Comparison of ENCODE assay signal across 15 cellular contexts in the genomic region with DNA sequence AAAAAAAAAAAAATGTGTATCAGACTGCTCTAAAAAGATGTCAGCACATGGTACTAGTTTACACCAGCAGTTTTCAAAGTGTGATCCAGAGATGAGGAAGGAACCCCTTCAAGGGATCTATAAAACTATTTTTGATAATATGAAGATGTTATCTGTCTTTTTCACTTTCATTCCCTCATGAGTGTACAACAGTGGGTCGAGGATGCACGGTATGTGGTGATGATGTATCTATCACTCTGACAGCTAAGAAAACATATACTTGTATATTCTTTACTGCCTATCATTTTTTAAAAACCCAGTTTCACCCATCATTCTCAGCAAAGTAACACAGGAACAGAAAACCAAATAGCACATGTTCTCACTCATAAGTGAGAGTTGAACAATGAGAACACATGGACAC. TPM values are rescaled to one million over a fixed set of nuclear protein-coding genes. Genes with fewer than 3 reads are reported as not detected.
DNase-seq lines count a peak whose midpoint lies in the region; ATAC-seq, FAIRE-seq and TF ChIP-seq lines count a peak whose summit lies in the region.
"Had no signal": no experiment of that assay in that cellular context is flagged by ENCODE, and none has a peak within 500 bp of the region (broad histone marks: within the 10 kb centered on the region; RNA-seq: fewer than 3 reads in every experiment).

No MANE protein-coding gene starts in this region.

- H3K36me3 Mint-ChIP-seq in T-cell (peaks cover 30% of the 10 kb centered on the region), endodermal cell (ENCODE audit: low read depth) (peaks cover 27% of the 10 kb centered on the region)
- H3K36me3 Mint-ChIP-seq: CD14-positive monocyte had no signal

- ATAC-seq in HepG2 (no peak), right lobe of liver (no peak), T-cell (replicated peaks in 1 of 4) (peak in 1 of 4 experiments; percentile 19), GM21737 (IDR thresholded peaks at IDR 0.05; ENCODE audit: unreplicated experiment) (no peak)

- TF ChIP-seq EP300 in HepG2 (IDR thresholded peaks at IDR 0.05; ENCODE audit: low read depth in 2 of 2, low read length in 2 of 2) = no peak
- TF ChIP-seq EP300 in HepG2 (CRISPR knock-in tag; IDR thresholded peaks at IDR 0.05; ENCODE audit: borderline replicate concordance) = no peak

- H3K4me3 ChIP-seq in HepG2 (replicated peaks in 1 of 3; ENCODE audit: insufficient read depth in 1 of 3, low read depth in 2 of 3, low read length in 3 of 3) (no peak overlapping the region), right lobe of liver (no peak overlapping the region), endodermal cell (ENCODE audit: low read length) (no peak overlapping the region), coronary artery (no peak overlapping the region)
- H3K4me3 ChIP-seq: A549 had no signal

- TF ChIP-seq RAD21 in HepG2 (CRISPR knock-in tag; IDR thresholded peaks at IDR 0.05) = no peak

- H3K79me2 ChIP-seq in HepG2 (ENCODE audit: insufficient read depth, low read length) = peaks cover 87% of the 10 kb centered on the region

- no peaks in the 10 kb centered on the region for H3K9me3 Mint-ChIP-seq in T-cell
- no peaks in the 10 kb centered on the region for H3K9me3 Mint-ChIP-seq in endodermal cell
- H3K9me3 Mint-ChIP-seq: CD14-positive monocyte, HFFc6 had no signal

- DNase-seq in HepG2 (ENCODE audit: low spot score) (no peak), right lobe of liver (no peak), T-cell (no peak), endodermal cell (no peak), D341Med (ENCODE audit: low spot score) (no peak), coronary artery (ENCODE audit: low spot score) (no peak)
- DNase-seq: BE2C, DMS 273 treated with DMSO at 0.1 percent for 48 hours, HCEC 1CT, HFFc6 had no signal

- H3K4me3 Mint-ChIP-seq in T-cell (no peak overlapping the region), endodermal cell (no peak overlapping the region)
- H3K4me3 Mint-ChIP-seq: CD14-positive monocyte, HFFc6 had no signal

- no TSS peak for BruUV-seq in HepG2 (replicated peaks; lab: Mats Ljungman, UMichigan)

- WGBS in HepG2 (ENCODE audit: low lambda C conversion rate) = 98% methylated on average over 2 of the region's 2 CpGs
- WGBS in right lobe of liver (ENCODE audit: insufficient coverage, low coverage, low lambda C conversion rate, missing lambda C conversion rate) = 85% methylated on average over 2 of the region's 2 CpGs
- WGBS in endodermal cell (ENCODE audit: insufficient coverage in 1 of 2, insufficient read length in 1 of 2), 2 experiments = no CpG with 5 or more reads among the region's 2 CpGs

- no peak overlapping the region for H2AFZ ChIP-seq in HepG2 (ENCODE audit: low read length)

- H3K36me3 ChIP-seq in HepG2 (replicated peaks in 1 of 2; ENCODE audit: control insufficient read depth in 1 of 2, insufficient read depth in 2 of 2, low read length in 2 of 2) = peaks cover 0 to 10% of the 10 kb centered on the region in 2 experiments; a peak in 2 of 5 replicates
- H3K36me3 ChIP-seq in right lobe of liver = peaks cover 0 to 5% (median 0%) of the 10 kb centered on the region in 4 donors
- H3K36me3 ChIP-seq in endodermal cell (ENCODE audit: control insufficient read depth, insufficient read depth, low read length) = peaks cover 17% of the 10 kb centered on the region
- H3K36me3 ChIP-seq: BE2C had no signal

- H3K4me1 ChIP-seq in HepG2 (ENCODE audit: insufficient read depth, low read length) (peaks cover 81% of the 10 kb centered on the region), right lobe of liver (peaks cover 0 to 41% (median 4%) of the 10 kb centered on the region in 4 donors), endodermal cell (ENCODE audit: control insufficient read depth, insufficient read depth, low read length) (no peaks in the 10 kb centered on the region)

- H3K27ac ChIP-seq in HepG2 (ENCODE audit: extremely low read length, insufficient read depth, low read length) = no peak overlapping the region
- H3K27ac ChIP-seq in right lobe of liver = no peak overlapping the region
- H3K27ac ChIP-seq in endodermal cell (ENCODE audit: low read depth, low read length) = no peak overlapping the region
- no peak overlapping the region for H3K27ac ChIP-seq in coronary artery
- H3K27ac ChIP-seq: A549 had no signal

- H3K27me3 Mint-ChIP-seq in T-cell = no peaks in the 10 kb centered on the region
- no peaks in the 10 kb centered on the region for H3K27me3 Mint-ChIP-seq in endodermal cell (ENCODE audit: insufficient read depth)

- H3K9ac ChIP-seq in HepG2 (ENCODE audit: insufficient read depth, low read depth, low read length) (no peak overlapping the region), endodermal cell (ENCODE audit: extremely low read depth, low read length, poor library complexity, severe bottlenecking) (no peak overlapping the region)

- CTCF ChIA-PET in HepG2 (lab: Yijun Ruan, JAX; ENCODE audit: low intra/inter-chr PET ratio, low total read pairs) = no interaction called here
- CTCF ChIA-PET in T-cell (lab: Charles Lee) = interaction anchor here in 1 of 2 donors (0.6 kb wide), 1 partner anchor 23 kb away, joined by 3 read pairs; no protein-coding TSS in a partner anchor

- no peak for FAIRE-seq in HepG2 (lab: Jason Lieb, UNC)
- FAIRE-seq: A549, GM12892, HTR-8/SVneo had no signal

- H3K4me1 Mint-ChIP-seq in T-cell = peaks cover 19 to 49% (median 44%) of the 10 kb centered on the region in 3 donors
- H3K4me1 Mint-ChIP-seq in endodermal cell = peaks cover 4% of the 10 kb centered on the region

- POLR2A ChIA-PET in HepG2 (lab: Yijun Ruan, JAX) (no interaction called here), T-cell (lab: Charles Lee) (no interaction called here)

- no peaks in the 10 kb centered on the region for H3K27me3 ChIP-seq in HepG2 (ENCODE audit: control insufficient read depth in 1 of 2, insufficient read depth in 2 of 2, low read length in 2 of 2)
- no peaks in the 10 kb centered on the region for H3K27me3 ChIP-seq in right lobe of liver
- H3K27me3 ChIP-seq in endodermal cell (ENCODE audit: control insufficient read depth, insufficient read depth, low read length, poor library complexity, severe bottlenecking) = no peaks in the 10 kb centered on the region
- H3K27me3 ChIP-seq: BE2C had no signal

- intact Hi-C loops in HepG2 (cut with micrococcal nuclease; ENCODE audit: unreplicated experiment) (no loop called here), right lobe of liver (cut with DNase I) (no loop called here)

- no peak for TF ChIP-seq POLR2A in HepG2 (IDR thresholded peaks at IDR 0.05; ENCODE audit: insufficient read depth in 1 of 2, low read depth in 2 of 2, low read length in 2 of 2)
- no peak for TF ChIP-seq POLR2A in right lobe of liver (IDR thresholded peaks at IDR 0.05)

- peak overlapping the region; percentile 13 to 25 for H3K27ac Mint-ChIP-seq in T-cell
- H3K27ac Mint-ChIP-seq in endodermal cell = peak overlapping the region; percentile 17
- H3K27ac Mint-ChIP-seq: CD14-positive monocyte, HFFc6 had no signal

- no peak for TF ChIP-seq CTCF in HepG2 (CRISPR knock-in tag; IDR thresholded peaks at IDR 0.05)
- TF ChIP-seq CTCF in right lobe of liver (IDR thresholded peaks at IDR 0.05) = no peak
- TF ChIP-seq CTCF in endodermal cell (conservative IDR thresholded peaks at IDR 0.05) = no peak
- TF ChIP-seq CTCF in coronary artery (IDR thresholded peaks at IDR 0.05) = no peak

- peaks cover 2% of the 10 kb centered on the region; the same call in 1 of the 2 replicates for H4K20me1 ChIP-seq in HepG2 (ENCODE audit: insufficient read depth, low read length)

- no peak overlapping the region for H3K4me2 ChIP-seq in HepG2 (ENCODE audit: low read depth, low read length)

- no peaks in the 10 kb centered on the region for H3K9me3 ChIP-seq in HepG2 (ENCODE audit: low read length)
- no peaks in the 10 kb centered on the region for H3K9me3 ChIP-seq in right lobe of liver
- H3K9me3 ChIP-seq in endodermal cell (ENCODE audit: control insufficient read depth, low read length) = no peaks in the 10 kb centered on the region
- H3K9me3 ChIP-seq: A549, BE2C had no signal

- in situ Hi-C loops in HepG2 (cut with HindIII; ENCODE audit: extremely low pct_ligation_motif_present, low pct_unique_long_range_greater_than_20kb) = no loop called here

RNA-seq across cellular contexts. Expression of a gene that starts 12.4 kb away (rescaled TPM):
- total RNA-seq in HepG2 (2016; rRNA removed; fragmentation: Illumina TruSeq; extraction: Trizol) = 46.6 and 69.1 TPM in 2 replicates
- total RNA-seq in HepG2 (2016; cell fraction: cytosol; rRNA removed; fragmentation: Illumina TruSeq; extraction: Trizol; ENCODE audit: low read depth) = 75.4 and 77.4 TPM in 2 replicates
- total RNA-seq in HepG2 (2016; cell fraction: insoluble cytoplasmic fraction; rRNA removed; fragmentation: Illumina TruSeq; extraction: Trizol) = 45.6 and 69.2 TPM in 2 replicates
- total RNA-seq in HepG2 (2016; cell fraction: membrane; rRNA removed; fragmentation: Illumina TruSeq; extraction: Trizol) = 44.8 and 48.7 TPM in 2 replicates
- 37.1 and 40.3 TPM in 2 replicates for total RNA-seq in HepG2 (2016; cell fraction: nucleus; rRNA removed; fragmentation: Illumina TruSeq; extraction: Trizol)
- polyA plus RNA-seq in HepG2 (2011; rRNA removed) = 33.8 and 45.7 TPM in 2 replicates
- 38.7 and 54.1 TPM in 2 replicates for polyA plus RNA-seq in HepG2 (2011; cell fraction: cytosol; rRNA removed)
- polyA plus RNA-seq in HepG2 (2011; cell fraction: nucleus; rRNA removed) = 18.4 and 20.7 TPM in 2 replicates
- 38.8 and 40.2 TPM in 2 replicates for polyA plus RNA-seq in HepG2 (2012)
- 2.3 and 2.6 TPM in 2 replicates for polyA plus RNA-seq in HepG2 (2016; cell fraction: cytosol; fragmentation: Illumina TruSeq; extraction: Trizol; ENCODE audit: low read depth)
- polyA plus RNA-seq in HepG2 (2016; cell fraction: insoluble cytoplasmic fraction; fragmentation: Illumina TruSeq; extraction: Trizol; ENCODE audit: low read depth) = 45.8 and 48.8 TPM in 2 replicates
- polyA plus RNA-seq in HepG2 (2016; cell fraction: membrane; fragmentation: Illumina TruSeq; extraction: Trizol; ENCODE audit: low read depth) = 11.5 and 13.5 TPM in 2 replicates
- 29.0 and 30.6 TPM in 2 replicates for polyA plus RNA-seq in HepG2 (2016; cell fraction: nucleus; fragmentation: Illumina TruSeq; extraction: Trizol; ENCODE audit: insufficient read depth, low read depth)
- 16.0 and 66.0 TPM in 2 replicates for polyA minus RNA-seq in HepG2 (2011; rRNA and poly(A)+ RNA removed; ENCODE audit: low replicate concordance)
- polyA minus RNA-seq in HepG2 (2011; cell fraction: cytosol; rRNA and poly(A)+ RNA removed) = 50.3 and 55.0 TPM in 2 replicates
- polyA minus RNA-seq in HepG2 (2011; cell fraction: nucleus; rRNA and poly(A)+ RNA removed) = 53.4 and 59.3 TPM in 2 replicates
- 10 to 100 TPM; 41.9 to 74.2 (median 48.4) TPM for total RNA-seq in right lobe of liver
- 10 to 100 TPM; 44.6 to 72.3 (median 61.0) TPM for total RNA-seq in T-cell
- 10 to 100 TPM; 28.1 to 42.5 TPM for total RNA-seq in endodermal cell
- polyA plus RNA-seq in endodermal cell (2013, experiment 1 of 2) = 20.0 TPM
- polyA plus RNA-seq in endodermal cell (2013, experiment 2 of 2) = 17.4 TPM
